ENCODE assay signal across 8 cellular contexts in the genomic region with DNA sequence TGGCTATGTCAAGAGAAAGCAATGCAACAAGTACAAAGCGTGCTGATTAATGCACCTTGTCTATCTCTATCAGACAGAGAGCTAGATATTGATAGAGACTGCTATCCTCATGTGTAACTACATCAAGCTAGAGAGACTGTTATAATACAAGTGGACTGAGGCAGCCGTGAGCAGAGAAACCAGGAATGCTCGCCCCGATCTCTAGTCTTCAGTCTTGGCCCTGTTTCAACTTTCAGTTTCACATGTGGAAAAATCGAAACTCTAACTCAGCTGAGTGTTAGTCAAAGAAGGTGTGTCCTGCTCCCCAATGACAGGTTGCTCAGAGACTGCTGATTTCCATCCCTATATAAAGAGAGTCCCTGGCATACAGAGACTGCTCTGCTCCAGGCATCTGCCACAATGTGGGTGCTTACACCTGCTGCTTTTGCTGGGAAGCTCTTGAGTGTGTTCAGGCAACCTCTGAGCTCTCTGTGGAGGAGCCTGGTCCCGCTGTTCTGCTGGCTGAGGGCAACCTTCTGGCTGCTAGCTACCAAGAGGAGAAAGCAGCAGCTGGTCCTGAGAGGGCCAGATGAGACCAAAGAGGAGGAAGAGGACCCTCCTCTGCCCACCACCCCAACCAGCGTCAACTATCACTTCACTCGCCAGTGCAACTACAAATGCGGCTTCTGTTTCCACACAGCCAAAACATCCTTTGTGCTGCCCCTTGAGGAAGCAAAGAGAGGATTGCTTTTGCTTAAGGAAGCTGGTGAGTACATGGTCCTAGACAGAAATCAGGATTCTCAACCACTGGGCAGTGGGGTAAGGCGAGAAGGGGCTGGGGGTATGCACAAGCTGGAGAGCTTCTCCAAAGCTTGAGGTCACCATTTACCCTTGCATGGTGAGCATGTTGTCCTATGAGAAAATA. TPM values are rescaled to one million over a fixed set of nuclear protein-coding genes. Genes with fewer than 3 reads are reported as not detected.
DNase-seq lines count a peak whose midpoint lies in the region; ATAC-seq and TF ChIP-seq lines count a peak whose summit lies in the region.

A gene with protein sequence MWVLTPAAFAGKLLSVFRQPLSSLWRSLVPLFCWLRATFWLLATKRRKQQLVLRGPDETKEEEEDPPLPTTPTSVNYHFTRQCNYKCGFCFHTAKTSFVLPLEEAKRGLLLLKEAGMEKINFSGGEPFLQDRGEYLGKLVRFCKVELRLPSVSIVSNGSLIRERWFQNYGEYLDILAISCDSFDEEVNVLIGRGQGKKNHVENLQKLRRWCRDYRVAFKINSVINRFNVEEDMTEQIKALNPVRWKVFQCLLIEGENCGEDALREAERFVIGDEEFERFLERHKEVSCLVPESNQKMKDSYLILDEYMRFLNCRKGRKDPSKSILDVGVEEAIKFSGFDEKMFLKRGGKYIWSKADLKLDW (plus strand): TSS at position 376 of the 904 bp plus-strand sequence. CDS start 24 bp downstream, at position 400.

- no peaks in the 10 kb centered on the region for H3K27me3 ChIP-seq in stomach

- peaks cover 79% of the 10 kb centered on the region for H3K4me1 Mint-ChIP-seq in activated naive CD8-positive, alpha-beta T cell (ENCODE audit: low read depth)
- peaks cover 38 to 53% of the 10 kb centered on the region in 2 donors for H3K4me1 Mint-ChIP-seq in immature natural killer cell

- no peaks in the 10 kb centered on the region for H3K27me3 Mint-ChIP-seq in activated naive CD8-positive, alpha-beta T cell
- no peaks in the 10 kb centered on the region for H3K27me3 Mint-ChIP-seq in immature natural killer cell (ENCODE audit: low read depth in 3 of 3)

- H3K9me3 Mint-ChIP-seq in activated naive CD8-positive, alpha-beta T cell (ENCODE audit: low read depth): peaks cover 4% of the 10 kb centered on the region
- H3K9me3 Mint-ChIP-seq in immature natural killer cell: no peaks in the 10 kb centered on the region

- H3K36me3 ChIP-seq in stomach: no peaks in the 10 kb centered on the region

- TF ChIP-seq CTCF in AG09309 (IDR thresholded peaks at IDR 0.05; ENCODE audit: control insufficient read depth, insufficient read depth, low read depth, low read length, missing control alignments) (no peak), stomach (IDR thresholded peaks at IDR 0.05) (no peak)

- WGBS in stomach, 5 donors: 13 to 31% (median 26%) methylated on average over 10 of the region's 10 CpGs

- peak; percentile 5 for DNase-seq in AG09309 (ENCODE audit: low read depth)
- peak; percentile 82 for DNase-seq in NCI-H345 (lab: John Stamatoyannopoulos, UW)
- peak; percentile 53 to 66 (median 59) for DNase-seq in immature natural killer cell
- DNase-seq in stomach: peak; percentile 40
- DNase-seq in T-helper 9 cell: no peak

- TF ChIP-seq EP300 in stomach (IDR thresholded peaks at IDR 0.05): no peak

- peak within 1 kb of the TSS; percentile 6 to 79 (median 67) for H3K27ac ChIP-seq in stomach

- peak within 1 kb of the TSS; percentile 84 for H3K27ac Mint-ChIP-seq in activated naive CD8-positive, alpha-beta T cell
- peak within 1 kb of the TSS; percentile 73 to 88 (median 84) for H3K27ac Mint-ChIP-seq in immature natural killer cell

- intact Hi-C loops in stomach (cut with DNase I; ENCODE audit: low total_unique reads): no loop called here

- H3K36me3 Mint-ChIP-seq in activated naive CD8-positive, alpha-beta T cell: peaks cover 10% of the 10 kb centered on the region
- H3K36me3 Mint-ChIP-seq in immature natural killer cell: peaks cover 0 to 12% (median 10%) of the 10 kb centered on the region in 3 donors

- H3K4me3 ChIP-seq in AG09309 (ENCODE audit: control insufficient read depth, low read depth, low read length) (peak within 1 kb of the TSS; percentile 9), stomach (peak within 1 kb of the TSS; percentile 50 to 54 (median 53))

- H3K4me3 Mint-ChIP-seq in activated naive CD8-positive, alpha-beta T cell: peak within 1 kb of the TSS; percentile 89
- peak within 1 kb of the TSS; percentile 82 to 92 (median 87) for H3K4me3 Mint-ChIP-seq in immature natural killer cell

- peaks cover 0 to 4% (median 0%) of the 10 kb centered on the region in 4 donors for H3K9me3 ChIP-seq in stomach

- peak; percentile 55 for ATAC-seq in GM18520 (IDR thresholded peaks at IDR 0.05; ENCODE audit: unreplicated experiment)
- ATAC-seq in HG03066 (IDR thresholded peaks at IDR 0.05; ENCODE audit: low read depth, unreplicated experiment): peak; percentile 79

- TF ChIP-seq POLR2A in stomach (IDR thresholded peaks at IDR 0.05): no peak

- H3K4me1 ChIP-seq in stomach: peaks cover 5 to 26% (median 16%) of the 10 kb centered on the region in 4 donors

RNA-seq across cellular contexts. Expression of the gene that starts here (rescaled TPM):
- polyA plus RNA-seq in immature natural killer cell: 10 to 100 TPM in 1 of 3 donors, 1 to 10 TPM in 2; 1.2 to 16.5 (median 5.8) TPM
- 1 to 10 TPM in 2 of 5 donors, under 1 TPM in 1, not detected in 2; 0.45 to 9.2 (median 1.6) TPM for total RNA-seq in stomach
- 1 to 10 TPM in 2 of 3 donors, under 1 TPM in 1; 0.75 to 1.4 (median 1.4) TPM for polyA plus RNA-seq in stomach
